ENCODE assay signal across 8 cellular contexts in the genomic region with DNA sequence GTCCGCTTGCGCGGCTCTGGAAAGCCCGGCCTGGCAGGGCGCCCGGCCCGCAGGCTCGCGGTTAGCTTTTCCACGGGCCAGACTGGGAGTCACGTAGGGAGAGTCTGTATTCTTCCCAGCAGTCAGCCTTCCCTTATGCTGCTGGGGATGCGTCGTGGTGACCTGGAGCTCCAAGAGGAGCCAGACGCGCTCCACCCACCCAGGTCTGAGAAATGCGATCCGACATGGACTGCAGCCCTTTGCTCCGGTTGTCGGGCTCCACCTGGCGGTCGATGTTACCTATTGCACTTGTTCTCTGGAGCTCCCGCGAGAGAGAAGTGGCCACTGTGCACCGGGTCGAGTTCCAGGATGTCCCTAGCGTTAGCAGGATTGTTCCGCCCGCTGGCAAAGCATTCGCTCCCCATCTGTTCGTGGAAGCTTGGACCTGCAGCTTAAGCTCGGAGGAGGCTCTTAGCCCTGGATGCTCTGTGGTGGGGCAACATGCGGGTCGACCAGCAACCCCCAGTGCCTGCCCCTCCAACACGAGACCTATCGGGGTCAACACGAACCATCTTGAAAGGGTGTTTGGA.
A peak's percentile ranks its signal among the peaks of the same experiment; 100 is the strongest.
DNase-seq lines count a peak whose midpoint lies in the region; ATAC-seq, FAIRE-seq and TF ChIP-seq lines count a peak whose summit lies in the region.
"Not testable (repeated sequence)": the region's sequence is repeated elsewhere in the genome, so short reads cannot be mapped to it uniquely, and the experiment has no call there.

No MANE protein-coding gene starts in this region.

- H3K36me3 ChIP-seq in endothelial cell of umbilical vein (ENCODE audit: control insufficient read depth in 2 of 2, extremely low read depth in 1 of 2, insufficient read depth in 2 of 2, low read length in 2 of 2); right lobe of liver; spleen: not testable (repeated sequence)

- not testable (repeated sequence) for H3K79me2 ChIP-seq in endothelial cell of umbilical vein (ENCODE audit: control insufficient read depth, insufficient read depth, low read length)

- peak; percentile 44 for TF ChIP-seq CTCF in CD14-positive monocyte (IDR thresholded peaks at IDR 0.05)
- peak; percentile 13 to 31 for TF ChIP-seq CTCF in endothelial cell of umbilical vein (IDR thresholded peaks at IDR 0.05; ENCODE audit: extremely low read depth in 1 of 2, insufficient read depth in 1 of 2, low read depth in 1 of 2, low read length in 2 of 2)
- TF ChIP-seq CTCF in right lobe of liver (IDR thresholded peaks at IDR 0.05) = peak in 3 of 4 donors; percentile 8 to 37 (median 32)
- TF ChIP-seq CTCF in spleen (IDR thresholded peaks at IDR 0.05 in 8 of 11, conservative IDR thresholded peaks at IDR 0.05 in 3 of 11) = peak in 5 of 11 experiments; percentile 32 to 65 (median 48)

- H3K9me3 ChIP-seq in endothelial cell of umbilical vein (replicated peaks; ENCODE audit: control insufficient read depth, insufficient read depth, low read length); right lobe of liver; spleen: not testable (repeated sequence)

- H3K4me3 Mint-ChIP-seq in CD14-positive monocyte; activated T-cell treated with anti-CD3 and anti-CD28 coated beads, Interleukin-2, amount 50 U/mL, for 24 hours: not testable (repeated sequence)

- intact Hi-C loops in CD14-positive monocyte (cut with micrococcal nuclease); endothelial cell of umbilical vein (cut with micrococcal nuclease); right lobe of liver (cut with DNase I); spleen (cut with DNase I; ENCODE audit: low total_unique reads): not testable (repeated sequence)

- H3K4me1 Mint-ChIP-seq in CD14-positive monocyte; activated T-cell treated with anti-CD3 and anti-CD28 coated beads, Interleukin-2, amount 50 U/mL, for 24 hours (ENCODE audit: low read depth): not testable (repeated sequence)

- dilution Hi-C loops in endothelial cell of umbilical vein (cut with MboI; ENCODE audit: extremely low pct_ligation_motif_present, low sequenced_read_pairs) = not testable (repeated sequence)

- POLR2A ChIA-PET in endothelial cell of umbilical vein (lab: Charles Lee) = not testable (repeated sequence)

- H3K4me1 ChIP-seq in endothelial cell of umbilical vein (ENCODE audit: control insufficient read depth, extremely low read depth, insufficient read depth, low read length); right lobe of liver; spleen: not testable (repeated sequence)

- H3K4me3 ChIP-seq in endothelial cell of umbilical vein (replicated peaks in 1 of 3; ENCODE audit: insufficient read depth in 1 of 3, low read depth in 1 of 3, low read length in 3 of 3); right lobe of liver; spleen: not testable (repeated sequence)

- not testable (repeated sequence) for H3K9me1 ChIP-seq in endothelial cell of umbilical vein (replicated peaks; ENCODE audit: control insufficient read depth, extremely low read depth, insufficient read depth, low read length)

- CTCF ChIA-PET in endothelial cell of umbilical vein (lab: Charles Lee) = not testable (repeated sequence)

- not testable (repeated sequence) for BruUV-seq in endothelial cell of umbilical vein (replicated peaks; lab: Mats Ljungman, UMichigan)

- not testable (repeated sequence) for H2AFZ ChIP-seq in endothelial cell of umbilical vein (ENCODE audit: low read depth, low read length)

- not testable (repeated sequence) for DNase-seq in CD14-positive monocyte (ENCODE audit: low spot score); endothelial cell of umbilical vein (ENCODE audit: low read depth, low spot score)
- DNase-seq in activated T-cell treated with anti-CD3 and anti-CD28 coated beads, Interleukin-2, amount 50 U/mL, for 24 hours = peak; percentile 51
- DNase-seq in right lobe of liver (peak in 2 of 3 donors; percentile 7 to 25), spleen (peak; percentile 71)

- H3K27me3 ChIP-seq in endothelial cell of umbilical vein (ENCODE audit: control insufficient read depth in 2 of 2, insufficient read depth in 2 of 2, low read length in 2 of 2); right lobe of liver; spleen (replicated peaks in 1 of 7): not testable (repeated sequence)

- not testable (repeated sequence) for H3K9me3 Mint-ChIP-seq in CD14-positive monocyte; activated T-cell treated with anti-CD3 and anti-CD28 coated beads, Interleukin-2, amount 50 U/mL, for 24 hours

- H3K9ac ChIP-seq in endothelial cell of umbilical vein (replicated peaks; ENCODE audit: extremely low read depth, insufficient read depth, low read length) = not testable (repeated sequence)

- TF ChIP-seq POLR2A in endothelial cell of umbilical vein (IDR thresholded peaks at IDR 0.05; ENCODE audit: low read depth, low read length); right lobe of liver (IDR thresholded peaks at IDR 0.05); spleen (IDR thresholded peaks at IDR 0.05): not testable (repeated sequence)

- H4K20me1 ChIP-seq in endothelial cell of umbilical vein (replicated peaks; ENCODE audit: control insufficient read depth, extremely low read depth, insufficient read depth, low read length) = not testable (repeated sequence)

- not testable (repeated sequence) for H3K27ac ChIP-seq in endothelial cell of umbilical vein (ENCODE audit: insufficient read depth, low read depth, low read length); right lobe of liver; spleen

- peak; percentile 81 for FAIRE-seq in endothelial cell of umbilical vein (lab: Jason Lieb, UNC)

- H3K27me3 Mint-ChIP-seq in CD14-positive monocyte (ENCODE audit: low read depth in 3 of 3); activated T-cell treated with anti-CD3 and anti-CD28 coated beads, Interleukin-2, amount 50 U/mL, for 24 hours: not testable (repeated sequence)

- not testable (repeated sequence) for H3K36me3 Mint-ChIP-seq in CD14-positive monocyte; activated T-cell treated with anti-CD3 and anti-CD28 coated beads, Interleukin-2, amount 50 U/mL, for 24 hours (ENCODE audit: low read depth)

- WGBS in right lobe of liver (ENCODE audit: insufficient coverage, low coverage, low lambda C conversion rate, missing lambda C conversion rate) = 3% methylated on average over 7 of the region's 36 CpGs
- 5 to 37% (median 20%) methylated on average over 9 to 21 of the region's 36 CpGs for WGBS in spleen, 5 donors

- ATAC-seq in GM19328 (IDR thresholded peaks at IDR 0.05; ENCODE audit: unreplicated experiment) = peak; percentile 81
- peak; percentile 83 for ATAC-seq in HG02759 (IDR thresholded peaks at IDR 0.05; ENCODE audit: unreplicated experiment)
- peak; percentile 80 for ATAC-seq in HG03521 (IDR thresholded peaks at IDR 0.05; ENCODE audit: unreplicated experiment)
- ATAC-seq in right lobe of liver = peak; percentile 89 to 95 (median 92)

- not testable (repeated sequence) for H3K4me2 ChIP-seq in endothelial cell of umbilical vein (ENCODE audit: insufficient read depth, low read length)

- not testable (repeated sequence) for H3K27ac Mint-ChIP-seq in CD14-positive monocyte; activated T-cell treated with anti-CD3 and anti-CD28 coated beads, Interleukin-2, amount 50 U/mL, for 24 hours
